Comparison of ENCODE assay signal across 13 cellular contexts in genomic region chr14:93230539-93230938, GRCh38.
A peak's percentile ranks its signal among the peaks of the same experiment; 100 is the strongest.
DNase-seq lines count a peak whose midpoint lies in the region; ATAC-seq and TF ChIP-seq lines count a peak whose summit lies in the region.
"Had no signal": no experiment of that assay in that cellular context is flagged by ENCODE, and none has a peak within 500 bp of the region (broad histone marks: within the 10 kb centered on the region; RNA-seq: fewer than 3 reads in every experiment).

No MANE protein-coding gene starts in this region.

- POLR2A ChIA-PET in RWPE1 (lab: Yijun Ruan, JAX; ENCODE audit: low non-redundant PET), result interaction anchor here (0.5 kb wide), 1 partner anchor 11 kb away, joined by 4 read pairs; no protein-coding TSS in a partner anchor

- ATAC-seq in stimulated activated naive CD8-positive, alpha-beta T cell treated with anti-CD3 and anti-CD28 coated beads, Interleukin-15, Interleukin-2, amounts not matched to agents 100 U/mL and 50 U/mL, for 24 hours, result no peak
- ATAC-seq in memory B cell (ENCODE audit: low read depth), result no peak

- DNase-seq in stimulated activated naive CD8-positive, alpha-beta T cell treated with anti-CD3 and anti-CD28 coated beads, Interleukin-15, Interleukin-2, amounts not matched to agents 100 U/mL and 50 U/mL, for 24 hours, result no peak
- DNase-seq in RWPE1 (ENCODE audit: low spot score) (no peak), memory B cell (ENCODE audit: low spot score in 2 of 2) (no peak), posterior cingulate gyrus (no peak), DMS153 (lab: John Stamatoyannopoulos, UW) (no peak), NCI-H446 (lab: John Stamatoyannopoulos, UW) (no peak)
- DNase-seq: activated CD8-positive, alpha-beta T cell treated with anti-CD3 and anti-CD28 coated beads, Interleukin-2, amount 10 ng/mL, durations not matched to agents 7 days and 5 days; Karpas-422; psoas muscle; SIG-M5 had no signal

- no peak for TF ChIP-seq CTCF in RWPE1 (conservative IDR thresholded peaks at IDR 0.05; ENCODE audit: low read depth)

- no peak overlapping the region for H3K27ac Mint-ChIP-seq in stimulated activated naive CD8-positive, alpha-beta T cell treated with anti-CD3 and anti-CD28 coated beads, Interleukin-15, Interleukin-2, amounts not matched to agents 100 ng/mL and 50 ng/mL, for 24 hours
- H3K27ac Mint-ChIP-seq in memory B cell, result no peak overlapping the region
- H3K27ac Mint-ChIP-seq: activated CD8-positive, alpha-beta T cell treated with anti-CD3 and anti-CD28 coated beads, Interleukin-2, amount 10 ng/mL, durations not matched to agents 7 days and 5 days had no signal

- H3K4me1 Mint-ChIP-seq in stimulated activated naive CD8-positive, alpha-beta T cell treated with anti-CD3 and anti-CD28 coated beads, Interleukin-15, Interleukin-2, amounts not matched to agents 100 ng/mL and 50 ng/mL, for 24 hours (ENCODE audit: low read depth), result peaks cover 9% of the 10 kb centered on the region
- H3K4me1 Mint-ChIP-seq in memory B cell, result peaks cover 12% of the 10 kb centered on the region

- no peaks in the 10 kb centered on the region for H3K9me3 Mint-ChIP-seq in stimulated activated naive CD8-positive, alpha-beta T cell treated with anti-CD3 and anti-CD28 coated beads, Interleukin-15, Interleukin-2, amounts not matched to agents 100 ng/mL and 50 ng/mL, for 24 hours
- H3K9me3 Mint-ChIP-seq in memory B cell, result no peaks in the 10 kb centered on the region

- peak overlapping the region; percentile 64 for H3K4me3 Mint-ChIP-seq in stimulated activated naive CD8-positive, alpha-beta T cell treated with anti-CD3 and anti-CD28 coated beads, Interleukin-15, Interleukin-2, amounts not matched to agents 100 ng/mL and 50 ng/mL, for 24 hours
- H3K4me3 Mint-ChIP-seq in memory B cell, result peak overlapping the region; percentile 35

- CTCF ChIA-PET in RWPE1 (lab: Yijun Ruan, JAX), result interaction anchor here (0.5 to 0.6 kb wide), 2 partner anchors 10 to 484 kb away, joined by 3 read pairs; no protein-coding TSS in a partner anchor

- H3K36me3 Mint-ChIP-seq in stimulated activated naive CD8-positive, alpha-beta T cell treated with anti-CD3 and anti-CD28 coated beads, Interleukin-15, Interleukin-2, amounts not matched to agents 100 ng/mL and 50 ng/mL, for 24 hours (ENCODE audit: low read depth), result peaks cover 31% of the 10 kb centered on the region
- H3K36me3 Mint-ChIP-seq in memory B cell, result peaks cover 26% of the 10 kb centered on the region

- 0 out of 2 replicates have a peak overlapping the region, but pooled peaks have one; percentile 41 for H3K27ac ChIP-seq in RWPE1
- H3K27ac ChIP-seq: BLaER1, brain microvascular endothelial cell, psoas muscle had no signal

- intact Hi-C loops in posterior cingulate gyrus (cut with DNase I), result no loop called here

- no peaks in the 10 kb centered on the region for H3K27me3 Mint-ChIP-seq in stimulated activated naive CD8-positive, alpha-beta T cell treated with anti-CD3 and anti-CD28 coated beads, Interleukin-15, Interleukin-2, amounts not matched to agents 100 ng/mL and 50 ng/mL, for 24 hours
- peaks cover 5% of the 10 kb centered on the region for H3K27me3 Mint-ChIP-seq in memory B cell
